Comparison of ENCODE assay signal across 33 cellular contexts in the genomic region with DNA sequence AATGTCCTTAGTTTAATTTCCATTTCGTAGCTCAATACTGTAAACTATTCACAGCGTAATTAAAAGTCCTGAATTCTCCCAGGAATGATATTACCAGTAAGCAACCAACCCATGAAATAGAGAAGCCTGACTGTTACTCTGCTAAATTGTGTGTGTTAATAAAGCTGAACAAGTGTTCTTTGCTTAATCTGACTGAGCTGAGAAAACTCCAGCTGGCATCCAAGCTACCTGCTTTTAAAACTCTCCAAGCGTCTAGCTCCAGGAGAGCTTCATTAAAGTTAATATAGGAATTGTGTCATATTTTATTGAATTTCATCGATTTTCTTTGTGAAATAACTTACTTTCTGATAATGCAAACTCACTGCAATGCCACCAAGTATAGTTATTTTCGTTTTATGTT.
"Had no signal": no experiment of that assay in that cellular context is flagged by ENCODE, and none has a peak within 500 bp of the region (broad histone marks: within the 10 kb centered on the region; RNA-seq: fewer than 3 reads in every experiment).

No MANE protein-coding gene starts in this region.

- H3K4me3 ChIP-seq: MG63 had no signal

- H3K36me3 ChIP-seq: MG63 had no signal

- DNase-seq: Karpas-422, Kasumi-1, MG63, MM.1S, MV-4-11, NCI-H1048, NCI-H1092, NCI-H1092 treated with DMSO at 0.1 percent for 48 hours, NCI-H1105, NCI-H1105 treated with DMSO at 0.1 percent for 48 hours, NCI-H1417, NCI-H1417 treated with DMSO at 0.1 percent for 48 hours, NCI-H1436, NCI-H1436 treated with DMSO at 0.1 percent for 48 hours, NCI-H146, NCI-H1694, NCI-H1694 treated with DMSO at 0.1 percent for 48 hours, NCI-H187, NCI-H187 treated with DMSO at 0.1 percent for 48 hours, NCI-H2029, NCI-H2029 treated with DMSO at 0.1 percent for 48 hours, NCI-H2081, NCI-H2081 treated with DMSO at 0.1 percent for 48 hours, NCI-H2107, NCI-H2171, NCI-H2171 treated with DMSO at 0.1 percent for 48 hours, NCI-H2227 treated with DMSO at 0.1 percent for 48 hours, NCI-H226, NCI-H345, NCI-H446, NCI-H446 treated with DMSO at 0.1 percent for 48 hours, NCI-H510A, NCI-H510A treated with DMSO at 0.1 percent for 48 hours had no signal

- H3K27me3 ChIP-seq: MG63 had no signal
